In the genomic region with DNA sequence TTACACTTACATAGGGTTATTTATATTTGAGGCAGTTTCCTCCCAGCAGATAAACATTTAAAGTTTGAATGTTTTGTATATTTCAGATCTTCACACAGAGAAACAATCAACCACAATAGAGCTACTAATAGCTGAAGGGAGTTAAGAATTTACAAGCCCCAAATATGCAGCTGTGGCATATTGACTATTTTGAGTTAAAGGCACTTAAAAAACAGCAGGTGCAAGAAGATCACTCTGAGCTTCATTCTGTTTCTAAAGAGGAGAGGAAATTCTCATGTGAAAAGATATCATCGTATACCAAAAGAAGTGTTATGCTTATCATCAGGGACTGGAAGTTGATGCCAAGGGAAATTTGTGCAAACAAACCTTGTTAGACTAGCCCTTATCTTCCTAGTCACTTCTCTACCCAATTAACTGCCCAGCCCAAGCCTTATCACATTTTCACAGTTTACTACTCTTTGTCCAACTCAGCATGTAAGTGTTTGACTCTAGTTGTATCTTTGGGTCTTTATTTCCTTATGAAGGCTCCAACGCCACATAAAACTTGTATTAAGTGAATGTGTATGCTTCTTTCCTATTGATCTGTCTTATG, we compare ENCODE assay signal across 23 cellular contexts.
A peak's percentile ranks its signal among the peaks of the same experiment; 100 is the strongest.
DNase-seq lines count a peak whose midpoint lies in the region; ATAC-seq, FAIRE-seq and TF ChIP-seq lines count a peak whose summit lies in the region.
"Had no signal": no experiment of that assay in that cellular context is flagged by ENCODE, and none has a peak within 500 bp of the region (broad histone marks: within the 10 kb centered on the region; RNA-seq: fewer than 3 reads in every experiment).

No MANE protein-coding gene starts in this region.

- H3K4me1 Mint-ChIP-seq in chondrocyte (ENCODE audit: low read depth) = no peaks in the 10 kb centered on the region

- ATAC-seq in GM18909 (IDR thresholded peaks at IDR 0.05; ENCODE audit: poor library complexity, unreplicated experiment) (no peak), GM18502 (IDR thresholded peaks at IDR 0.05; ENCODE audit: poor library complexity, unreplicated experiment) (no peak)
- ATAC-seq: CD8-positive, alpha-beta T cell; Panc1; Right ventricle myocardium inferior had no signal

- DNase-seq in CMK (ENCODE audit: low read depth) (peak; percentile 86), NCI-H146 treated with DMSO at 0.1 percent for 48 hours (lab: John Stamatoyannopoulos, UW; ENCODE audit: unreplicated experiment) (peak; percentile 47), chondrocyte (ENCODE audit: low spot score) (no peak), DMS53 treated with DMSO at 0.1 percent for 48 hours (lab: John Stamatoyannopoulos, UW; ENCODE audit: unreplicated experiment) (no peak)
- DNase-seq: CD8-positive, alpha-beta T cell; DMS79 treated with DMSO at 0.1 percent for 48 hours; KG1; NCI-H1092; NCI-H187; NCI-H2171 treated with DMSO at 0.1 percent for 48 hours; NCI-H510A; NCI-H774 had no signal

- H3K4me1 ChIP-seq in mucosa of rectum (ENCODE audit: control insufficient read depth in 2 of 2, insufficient read depth in 2 of 2, low read length in 2 of 2) = peaks cover 30 to 42% of the 10 kb centered on the region in 2 donors
- H3K4me1 ChIP-seq: BLaER1 had no signal

- H3K4me3 ChIP-seq in mucosa of rectum (ENCODE audit: low read length in 2 of 2) = no peak overlapping the region
- H3K4me3 ChIP-seq: BLaER1, SK-N-MC had no signal

- peaks cover 2% of the 10 kb centered on the region for H3K36me3 Mint-ChIP-seq in chondrocyte (ENCODE audit: low read depth)
- H3K36me3 Mint-ChIP-seq: CD8-positive, alpha-beta T cell had no signal

- H3K36me3 ChIP-seq in mucosa of rectum (ENCODE audit: control insufficient read depth in 2 of 2, insufficient read depth in 2 of 2, low read length in 2 of 2) = no peaks in the 10 kb centered on the region
- H3K36me3 ChIP-seq: BLaER1 had no signal

- H3K27ac ChIP-seq in mucosa of rectum (ENCODE audit: low read depth in 2 of 2, low read length in 2 of 2) = peak overlapping the region; percentile 81 to 86
- H3K27ac ChIP-seq: BLaER1, SK-N-MC had no signal

- FAIRE-seq in colon (lab: Jason Lieb, UNC) = peak; percentile 33
- FAIRE-seq: A204.1, D721Med, H1 had no signal

- no peak for TF ChIP-seq CTCF in chondrocyte (IDR thresholded peaks at IDR 0.05)

- no peaks in the 10 kb centered on the region for H3K9me3 Mint-ChIP-seq in chondrocyte (ENCODE audit: low read depth)
- H3K9me3 Mint-ChIP-seq: CD8-positive, alpha-beta T cell had no signal

- peaks cover 48% of the 10 kb centered on the region for H3K27me3 Mint-ChIP-seq in chondrocyte (ENCODE audit: low read depth)

- H3K27me3 ChIP-seq in mucosa of rectum (ENCODE audit: control insufficient read depth in 2 of 2, insufficient read depth in 2 of 2, low read length in 2 of 2) = no peaks in the 10 kb centered on the region
- H3K27me3 ChIP-seq: BLaER1 had no signal

- H3K9ac ChIP-seq in mucosa of rectum (ENCODE audit: low read depth in 1 of 2, low read length in 2 of 2) = no peak overlapping the region
- H3K9ac ChIP-seq: BLaER1 had no signal

- H3K27ac Mint-ChIP-seq in chondrocyte (ENCODE audit: unreplicated experiment) = no peak overlapping the region
- H3K27ac Mint-ChIP-seq: CD8-positive, alpha-beta T cell had no signal

- no peaks in the 10 kb centered on the region for H3K9me3 ChIP-seq in mucosa of rectum (ENCODE audit: control insufficient read depth in 2 of 2, low read length in 2 of 2)
- H3K9me3 ChIP-seq: BLaER1 had no signal

- H3K4me3 Mint-ChIP-seq in chondrocyte (ENCODE audit: unreplicated experiment) = no peak overlapping the region
- H3K4me3 Mint-ChIP-seq: CD8-positive, alpha-beta T cell had no signal

Comparison
In these comparisons a context has a peak if more than half of its experiments do, and no peak if none do; other contexts are left out.
1. DNase-seq: peak in CMK (single experiment) and NCI-H146 treated with DMSO at 0.1 percent for 48 hours (single experiment); none in chondrocyte (single experiment) and DMS53 treated with DMSO at 0.1 percent for 48 hours (single experiment).